15 cellular contexts compared by ENCODE assay signal in genomic region chr3:172538368-172539264, GRCh38. TPM values are rescaled to one million over a fixed set of nuclear protein-coding genes. Genes with fewer than 3 reads are reported as not detected.
DNase-seq lines count a peak whose midpoint lies in the region; ATAC-seq and TF ChIP-seq lines count a peak whose summit lies in the region.
"Had no signal": no experiment of that assay in that cellular context is flagged by ENCODE, and none has a peak within 500 bp of the region (broad histone marks: within the 10 kb centered on the region; RNA-seq: fewer than 3 reads in every experiment).

No MANE protein-coding gene starts in this region.

- peak overlapping the region; percentile 81 for H3K27ac Mint-ChIP-seq in activated T-helper 17 cell treated with anti-CD3 and anti-CD28 coated beads, Interleukin-2, amount 50 U/mL, for 72 hours

- H3K36me3 ChIP-seq in BLaER1 treated with 17β-estradiol and CSF1 and Interleukin-3, amounts not matched to agents 10 nM and 100 nM, result no peaks in the 10 kb centered on the region
- no peaks in the 10 kb centered on the region for H3K36me3 ChIP-seq in SK-N-SH (replicated peaks in 1 of 2; ENCODE audit: control insufficient read depth in 1 of 2, insufficient read depth in 2 of 2, low read length in 1 of 2)
- H3K36me3 ChIP-seq: pancreas had no signal

- peaks cover 24% of the 10 kb centered on the region for H3K4me1 Mint-ChIP-seq in activated T-helper 17 cell treated with anti-CD3 and anti-CD28 coated beads, Interleukin-2, amount 50 U/mL, for 72 hours

- POLR2A ChIA-PET in SK-N-SH (lab: Yijun Ruan, JAX), result no interaction called here

- H3K36me3 Mint-ChIP-seq in activated T-helper 17 cell treated with anti-CD3 and anti-CD28 coated beads, Interleukin-2, amount 50 U/mL, for 72 hours (ENCODE audit: low read depth), result no peaks in the 10 kb centered on the region
- H3K36me3 Mint-ChIP-seq: CD8-positive, alpha-beta memory T cell; immature natural killer cell had no signal

- 76% methylated on average over 3 of the region's 3 CpGs for WGBS in SK-N-SH (ENCODE audit: low lambda C conversion rate)

- peaks cover 0 to 71% (median 29%) of the 10 kb centered on the region in 10 experiments; a peak in 13 of 20 replicates for H3K4me1 ChIP-seq in BLaER1 treated with 17β-estradiol and CSF1 and Interleukin-3, amounts not matched to agents 10 nM and 100 nM
- peaks cover 2 to 16% of the 10 kb centered on the region in 2 experiments; a peak in 3 of 4 replicates for H3K4me1 ChIP-seq in SK-N-SH (ENCODE audit: control insufficient read depth in 1 of 2, insufficient read depth in 2 of 2, low read depth in 1 of 2, low read length in 1 of 2)

- no peaks in the 10 kb centered on the region for H3K27me3 ChIP-seq in BLaER1 treated with 17β-estradiol and CSF1 and Interleukin-3, amounts not matched to agents 10 nM and 100 nM
- no peaks in the 10 kb centered on the region for H3K27me3 ChIP-seq in SK-N-SH (ENCODE audit: insufficient read depth)
- H3K27me3 ChIP-seq: pancreas had no signal

- H4K20me1 ChIP-seq in BLaER1 treated with 17β-estradiol and CSF1 and Interleukin-3, amounts not matched to agents 10 nM and 100 nM, result no peaks in the 10 kb centered on the region
- no peaks in the 10 kb centered on the region for H4K20me1 ChIP-seq in SK-N-SH (ENCODE audit: insufficient read depth)

- H3K4me3 Mint-ChIP-seq in activated T-helper 17 cell treated with anti-CD3 and anti-CD28 coated beads, Interleukin-2, amount 50 U/mL, for 72 hours, result peak overlapping the region; percentile 68
- H3K4me3 Mint-ChIP-seq: CD8-positive, alpha-beta memory T cell; immature natural killer cell had no signal

- no peak for TF ChIP-seq RAD21 in SK-N-SH (IDR thresholded peaks at IDR 0.05; ENCODE audit: low read length)

- peaks cover 0 to 28% (median 3%) of the 10 kb centered on the region in 11 experiments; a peak in 7 of 22 replicates for H3K9me3 ChIP-seq in BLaER1 treated with 17β-estradiol and CSF1 and Interleukin-3, amounts not matched to agents 10 nM and 100 nM (replicated peaks in 1 of 11)
- H3K9me3 ChIP-seq in SK-N-SH, result no peaks in the 10 kb centered on the region
- H3K9me3 ChIP-seq: pancreas had no signal

- H3K4me2 ChIP-seq in BLaER1 treated with 17β-estradiol and CSF1 and Interleukin-3, amounts not matched to agents 10 nM and 100 nM, result peak overlapping the region in 7 of 11 experiments; percentile 3 to 79 (median 53); a peak in 12 of 22 replicates
- H3K4me2 ChIP-seq in SK-N-SH, result no peak overlapping the region

- H3K27me3 Mint-ChIP-seq in activated T-helper 17 cell treated with anti-CD3 and anti-CD28 coated beads, Interleukin-2, amount 50 U/mL, for 72 hours, result no peaks in the 10 kb centered on the region

- no peak overlapping the region for H2AFZ ChIP-seq in SK-N-SH (ENCODE audit: low read depth)

- ATAC-seq in activated T-helper 17 cell treated with anti-CD3 and anti-CD28 coated beads, Interleukin-2, amount 50 U/mL, for 72 hours (replicated peaks), result no peak
- no peak for ATAC-seq in HG02678 (IDR thresholded peaks at IDR 0.05; ENCODE audit: unreplicated experiment)
- ATAC-seq: pancreas had no signal

- H3K4me3 ChIP-seq in BLaER1 treated with 17β-estradiol and CSF1 and Interleukin-3, amounts not matched to agents 10 nM and 100 nM, result no peak overlapping the region
- H3K4me3 ChIP-seq in SK-N-SH (ENCODE audit: low read depth in 2 of 2, low read length in 1 of 2), result no peak overlapping the region
- H3K4me3 ChIP-seq: pancreas had no signal

- H3K9me2 ChIP-seq in SK-N-SH, result no peaks in the 10 kb centered on the region

- DNase-seq in SIG-M5 treated with dmso at 0.1 percent for 504 hours (lab: John Stamatoyannopoulos, UW; ENCODE audit: unreplicated experiment) (peak; percentile 35), SIG-M5 (lab: John Stamatoyannopoulos, UW) (no peak), lung microvascular endothelial cell (ENCODE audit: low read depth in 2 of 2) (peak; percentile 51 to 76), HCEC 1CT (no peak), SK-N-SH (no peak)
- DNase-seq: activated CD4-positive, alpha-beta T cell treated with anti-CD3 and anti-CD28 coated beads for 4 hours; activated gamma-delta T cell; CD8-positive, alpha-beta memory T cell; EL; immature natural killer cell; pancreas; T-helper 9 cell had no signal

- CTCF ChIA-PET in SK-N-SH (lab: Yijun Ruan, JAX), result interaction anchor here (0.6 kb wide), 1 partner anchor 79 kb away, joined by 3 read pairs; no protein-coding TSS in a partner anchor

- peak overlapping the region in 5 of 11 experiments; percentile 4 to 70 (median 43); a peak in 6 of 22 replicates for H3K27ac ChIP-seq in BLaER1 treated with 17β-estradiol and CSF1 and Interleukin-3, amounts not matched to agents 10 nM and 100 nM
- no peak overlapping the region for H3K27ac ChIP-seq in SK-N-SH (ENCODE audit: low read depth in 2 of 2, low read length in 1 of 2)
- H3K27ac ChIP-seq: pancreas had no signal

- peaks cover 23% of the 10 kb centered on the region for H3F3A ChIP-seq in SK-N-SH (replicated peaks; ENCODE audit: insufficient read depth)

- TF ChIP-seq EP300 in SK-N-SH (IDR thresholded peaks at IDR 0.05; ENCODE audit: borderline replicate concordance in 1 of 2, low read depth in 1 of 2, low read length in 1 of 2), result no peak

- TF ChIP-seq CTCF in SK-N-SH (IDR thresholded peaks at IDR 0.05), result no peak

- H3K9me3 Mint-ChIP-seq in activated T-helper 17 cell treated with anti-CD3 and anti-CD28 coated beads, Interleukin-2, amount 50 U/mL, for 72 hours, result no peaks in the 10 kb centered on the region
- H3K9me3 Mint-ChIP-seq: CD8-positive, alpha-beta memory T cell; immature natural killer cell had no signal

- no peaks in the 10 kb centered on the region for H3K79me2 ChIP-seq in SK-N-SH (ENCODE audit: insufficient read depth)

- H3K9ac ChIP-seq in BLaER1 treated with 17β-estradiol and CSF1 and Interleukin-3, amounts not matched to agents 10 nM and 100 nM, result peak overlapping the region in 2 of 11 experiments; percentile 32 to 66; a peak in 2 of 22 replicates
- H3K9ac ChIP-seq in SK-N-SH, result no peak overlapping the region

TF ChIP-seq in SK-N-SH, 30 proteins besides CTCF, POLR2A, EP300 and RAD21:
- TF ChIP-seq MEF2A (IDR thresholded peaks at IDR 0.05; ENCODE audit: borderline replicate concordance, low read depth) (no peak), RCOR1 (IDR thresholded peaks at IDR 0.05; ENCODE audit: low read length) (no peak), CHD2 (IDR thresholded peaks at IDR 0.05; ENCODE audit: low read length, partially characterized antibody) (no peak), USF2 (IDR thresholded peaks at IDR 0.05; ENCODE audit: borderline replicate concordance, low read depth, low read length) (no peak), PBX3 (IDR thresholded peaks at IDR 0.05) (no peak), USF1 (IDR thresholded peaks at IDR 0.05; ENCODE audit: borderline replicate concordance, low read depth) (no peak), NRF1 (IDR thresholded peaks at IDR 0.05; ENCODE audit: low read depth, low read length) (no peak), NFIC (IDR thresholded peaks at IDR 0.05; ENCODE audit: borderline replicate concordance) (no peak), POLR2AphosphoS5 (IDR thresholded peaks at IDR 0.05; ENCODE audit: low read depth, low read length) (no peak), JUND (IDR thresholded peaks at IDR 0.05) (no peak), ELF1 (IDR thresholded peaks at IDR 0.05) (no peak), TCF12 (IDR thresholded peaks at IDR 0.05) (no peak), GABPA (IDR thresholded peaks at IDR 0.05; ENCODE audit: low read depth) (no peak), RXRA (IDR thresholded peaks at IDR 0.05; ENCODE audit: borderline replicate concordance, low read depth) (no peak), FOXM1 (IDR thresholded peaks at IDR 0.05; ENCODE audit: low read depth) (no peak), RFX5 (IDR thresholded peaks at IDR 0.05; ENCODE audit: low read length) (no peak)

RNA-seq across cellular contexts. Expression of gene TNFSF10, which starts 15.4 kb away (rescaled TPM):
- total RNA-seq in activated T-helper 17 cell treated with anti-CD3 and anti-CD28 coated beads, Interleukin-2, amount 50 U/mL, for 72 hours, result 10 to 100 TPM; 33.6 to 36.1 TPM
- 69.1 and 91.1 TPM in 2 replicates for total RNA-seq in lung microvascular endothelial cell
- polyA plus RNA-seq in SK-N-SH (2012; rRNA removed), result 0.03 and 0.10 TPM in 2 replicates
- polyA plus RNA-seq in SK-N-SH (2012; cell fraction: cytosol; rRNA removed), result 0.07 and 0.12 TPM in 2 replicates
- 0.12 TPM in 1 of 2 replicates, not detected in the other for polyA plus RNA-seq in SK-N-SH (2012; cell fraction: nucleus; rRNA removed)

Comparison
In these comparisons a context has a peak if more than half of its experiments do, and no peak if none do; other contexts are left out.
1. DNase-seq: peak in SIG-M5 treated with dmso at 0.1 percent for 504 hours (single experiment) and lung microvascular endothelial cell (2 of 2); none in SIG-M5 (single experiment), HCEC 1CT (single experiment) and SK-N-SH (single experiment).